1 cellular context compared by ENCODE assay signal in the genomic region with DNA sequence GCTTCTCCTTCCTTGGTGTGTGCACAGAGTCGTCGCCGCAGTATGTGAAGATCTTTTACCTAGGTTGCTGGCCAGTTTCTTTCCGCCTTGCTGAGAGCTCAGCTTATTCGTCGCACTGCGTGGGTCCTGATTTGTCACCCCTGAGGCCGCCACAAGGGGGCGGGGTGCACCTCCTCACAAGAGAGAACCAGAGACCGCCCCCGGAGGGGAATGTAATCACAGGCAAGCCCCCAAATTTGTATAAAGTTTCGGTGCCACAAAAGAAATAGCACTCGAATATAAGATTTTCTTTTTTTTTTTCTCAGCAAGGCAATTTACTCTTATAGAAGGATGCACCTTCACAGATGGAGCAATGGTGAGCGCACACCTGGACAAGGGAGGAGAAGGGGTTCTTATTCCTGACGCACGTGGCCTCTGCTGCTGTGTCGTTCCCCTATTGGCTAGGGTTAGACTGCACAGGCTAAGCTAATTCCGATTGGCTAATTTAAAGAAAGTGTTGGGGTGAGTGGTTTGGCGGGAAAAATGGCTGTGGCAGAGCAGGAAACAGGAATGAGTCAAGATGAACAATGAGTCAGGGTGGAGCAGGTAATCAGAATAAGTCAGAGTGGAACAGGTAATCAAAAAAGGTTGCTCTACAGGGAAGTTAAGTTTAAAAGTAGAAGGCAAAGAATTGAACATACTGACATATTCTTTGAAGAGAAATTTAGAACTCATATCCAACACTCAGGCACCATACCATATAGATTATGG.
TF ChIP-seq lines count a peak whose summit lies in the region.

No MANE protein-coding gene starts in this region.

TF ChIP-seq in HepG2, 621 proteins besides CTCF, POLR2A, EP300 and RAD21 (continues in another document):
- TF ChIP-seq RXRB (CRISPR knock-in tag; IDR thresholded peaks at IDR 0.05; ENCODE audit: borderline replicate concordance) (0 out of 2 replicates have a peak, but pooled peaks have one; percentile 10), TBX2 (CRISPR knock-in tag; IDR thresholded peaks at IDR 0.05; ENCODE audit: borderline replicate concordance) (no peak; the same call in 1 of the 2 replicates), KLF9 (CRISPR knock-in tag; IDR thresholded peaks at IDR 0.05; ENCODE audit: low read depth) (no peak), ZNF749 (CRISPR knock-in tag; IDR thresholded peaks at IDR 0.05; ENCODE audit: borderline replicate concordance) (no peak), NONO (IDR thresholded peaks at IDR 0.05) (no peak), NONO (CRISPR knock-in tag; conservative IDR thresholded peaks at IDR 0.05) (0 out of 2 replicates have a peak, but pooled peaks have one; percentile 32), SAP130 (CRISPR knock-in tag; IDR thresholded peaks at IDR 0.05; ENCODE audit: low read depth) (0 out of 2 replicates have a peak, but pooled peaks have one; percentile 20), KDM4B (CRISPR knock-in tag; IDR thresholded peaks at IDR 0.05) (no peak), ZNF12 (CRISPR knock-in tag; IDR thresholded peaks at IDR 0.05) (no peak), FOXP1 (IDR thresholded peaks at IDR 0.05) (no peak), FOXP1 (CRISPR knock-in tag; IDR thresholded peaks at IDR 0.05) (no peak), CBX1 (IDR thresholded peaks at IDR 0.05; ENCODE audit: low read depth) (no peak), ATAD3A (CRISPR knock-in tag; IDR thresholded peaks at IDR 0.05) (no peak), PHB2 (IDR thresholded peaks at IDR 0.05; ENCODE audit: partially characterized antibody) (no peak), ZNF430 (CRISPR knock-in tag; IDR thresholded peaks at IDR 0.05) (no peak), ZNF17 (CRISPR knock-in tag; IDR thresholded peaks at IDR 0.05) (no peak), FIP1L1 (IDR thresholded peaks at IDR 0.05; ENCODE audit: borderline replicate concordance, insufficient read depth, low read depth, low read length) (no peak), NFKB2 (CRISPR knock-in tag; IDR thresholded peaks at IDR 0.05; ENCODE audit: borderline replicate concordance) (peak; percentile 25; the same call in 1 of the 2 replicates), SALL1 (CRISPR knock-in tag; IDR thresholded peaks at IDR 0.05) (0 out of 2 replicates have a peak, but pooled peaks have one; percentile 29), ZNF274 (CRISPR knock-in tag; IDR thresholded peaks at IDR 0.05) (no peak), ZNF709 (CRISPR knock-in tag; IDR thresholded peaks at IDR 0.05) (no peak), ZNF562 (CRISPR knock-in tag; IDR thresholded peaks at IDR 0.05; ENCODE audit: borderline replicate concordance) (peak; percentile 43; the same call in 1 of the 2 replicates), ZNF550 (CRISPR knock-in tag; IDR thresholded peaks at IDR 0.05; ENCODE audit: borderline replicate concordance) (no peak), ZNF781 (CRISPR knock-in tag; IDR thresholded peaks at IDR 0.05; ENCODE audit: borderline replicate concordance, not compliant biosample characterization) (no peak), GATA4 (IDR thresholded peaks at IDR 0.05; ENCODE audit: borderline replicate concordance, low read depth) (no peak), HNF4G (IDR thresholded peaks at IDR 0.05; ENCODE audit: borderline replicate concordance, low read depth, low read length) (no peak), HNF4G (CRISPR knock-in tag; IDR thresholded peaks at IDR 0.05; ENCODE audit: borderline replicate concordance, low read depth) (peak; percentile 17; the same call in 1 of the 2 replicates), HDAC2 (CRISPR knock-in tag; IDR thresholded peaks at IDR 0.05) (peak; percentile 30; the same call in 1 of the 2 replicates), SATB2 (CRISPR knock-in tag; IDR thresholded peaks at IDR 0.05) (no peak), ZNF333 (CRISPR knock-in tag; IDR thresholded peaks at IDR 0.05; ENCODE audit: borderline replicate concordance) (no peak), CAMTA2 (CRISPR knock-in tag; IDR thresholded peaks at IDR 0.05; ENCODE audit: borderline replicate concordance) (no peak), ZNF879 (CRISPR knock-in tag; IDR thresholded peaks at IDR 0.05) (no peak)
- TF ChIP-seq, protein P1, sequence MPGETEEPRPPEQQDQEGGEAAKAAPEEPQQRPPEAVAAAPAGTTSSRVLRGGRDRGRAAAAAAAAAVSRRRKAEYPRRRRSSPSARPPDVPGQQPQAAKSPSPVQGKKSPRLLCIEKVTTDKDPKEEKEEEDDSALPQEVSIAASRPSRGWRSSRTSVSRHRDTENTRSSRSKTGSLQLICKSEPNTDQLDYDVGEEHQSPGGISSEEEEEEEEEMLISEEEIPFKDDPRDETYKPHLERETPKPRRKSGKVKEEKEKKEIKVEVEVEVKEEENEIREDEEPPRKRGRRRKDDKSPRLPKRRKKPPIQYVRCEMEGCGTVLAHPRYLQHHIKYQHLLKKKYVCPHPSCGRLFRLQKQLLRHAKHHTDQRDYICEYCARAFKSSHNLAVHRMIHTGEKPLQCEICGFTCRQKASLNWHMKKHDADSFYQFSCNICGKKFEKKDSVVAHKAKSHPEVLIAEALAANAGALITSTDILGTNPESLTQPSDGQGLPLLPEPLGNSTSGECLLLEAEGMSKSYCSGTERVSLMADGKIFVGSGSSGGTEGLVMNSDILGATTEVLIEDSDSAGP (CRISPR knock-in tag; IDR thresholded peaks at IDR 0.05; ENCODE audit: borderline replicate concordance), result no peak
- TF ChIP-seq, protein P2, sequence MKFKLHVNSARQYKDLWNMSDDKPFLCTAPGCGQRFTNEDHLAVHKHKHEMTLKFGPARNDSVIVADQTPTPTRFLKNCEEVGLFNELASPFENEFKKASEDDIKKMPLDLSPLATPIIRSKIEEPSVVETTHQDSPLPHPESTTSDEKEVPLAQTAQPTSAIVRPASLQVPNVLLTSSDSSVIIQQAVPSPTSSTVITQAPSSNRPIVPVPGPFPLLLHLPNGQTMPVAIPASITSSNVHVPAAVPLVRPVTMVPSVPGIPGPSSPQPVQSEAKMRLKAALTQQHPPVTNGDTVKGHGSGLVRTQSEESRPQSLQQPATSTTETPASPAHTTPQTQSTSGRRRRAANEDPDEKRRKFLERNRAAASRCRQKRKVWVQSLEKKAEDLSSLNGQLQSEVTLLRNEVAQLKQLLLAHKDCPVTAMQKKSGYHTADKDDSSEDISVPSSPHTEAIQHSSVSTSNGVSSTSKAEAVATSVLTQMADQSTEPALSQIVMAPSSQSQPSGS (CRISPR knock-in tag; IDR thresholded peaks at IDR 0.05), result no peak
- TF ChIP-seq, protein P3, sequence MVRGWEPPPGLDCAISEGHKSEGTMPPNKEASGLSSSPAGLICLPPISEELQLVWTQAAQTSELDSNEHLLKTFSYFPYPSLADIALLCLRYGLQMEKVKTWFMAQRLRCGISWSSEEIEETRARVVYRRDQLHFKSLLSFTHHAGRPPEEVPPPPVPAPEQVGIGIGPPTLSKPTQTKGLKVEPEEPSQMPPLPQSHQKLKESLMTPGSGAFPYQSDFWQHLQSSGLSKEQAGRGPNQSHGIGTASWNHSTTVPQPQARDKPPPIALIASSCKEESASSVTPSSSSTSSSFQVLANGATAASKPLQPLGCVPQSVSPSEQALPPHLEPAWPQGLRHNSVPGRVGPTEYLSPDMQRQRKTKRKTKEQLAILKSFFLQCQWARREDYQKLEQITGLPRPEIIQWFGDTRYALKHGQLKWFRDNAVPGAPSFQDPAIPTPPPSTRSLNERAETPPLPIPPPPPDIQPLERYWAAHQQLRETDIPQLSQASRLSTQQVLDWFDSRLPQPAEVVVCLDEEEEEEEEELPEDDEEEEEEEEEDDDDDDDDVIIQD (CRISPR knock-in tag; IDR thresholded peaks at IDR 0.05; ENCODE audit: low read depth), result no peak
- TF ChIP-seq, protein P4, sequence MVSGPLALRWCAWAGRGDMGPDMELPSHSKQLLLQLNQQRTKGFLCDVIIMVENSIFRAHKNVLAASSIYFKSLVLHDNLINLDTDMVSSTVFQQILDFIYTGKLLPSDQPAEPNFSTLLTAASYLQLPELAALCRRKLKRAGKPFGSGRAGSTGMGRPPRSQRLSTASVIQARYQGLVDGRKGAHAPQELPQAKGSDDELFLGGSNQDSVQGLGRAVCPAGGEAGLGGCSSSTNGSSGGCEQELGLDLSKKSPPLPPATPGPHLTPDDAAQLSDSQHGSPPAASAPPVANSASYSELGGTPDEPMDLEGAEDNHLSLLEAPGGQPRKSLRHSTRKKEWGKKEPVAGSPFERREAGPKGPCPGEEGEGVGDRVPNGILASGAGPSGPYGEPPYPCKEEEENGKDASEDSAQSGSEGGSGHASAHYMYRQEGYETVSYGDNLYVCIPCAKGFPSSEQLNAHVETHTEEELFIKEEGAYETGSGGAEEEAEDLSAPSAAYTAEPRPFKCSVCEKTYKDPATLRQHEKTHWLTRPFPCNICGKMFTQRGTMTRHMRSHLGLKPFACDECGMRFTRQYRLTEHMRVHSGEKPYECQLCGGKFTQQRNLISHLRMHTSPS (CRISPR knock-in tag; IDR thresholded peaks at IDR 0.05; ENCODE audit: low read depth), result no peak
- TF ChIP-seq, protein P5, sequence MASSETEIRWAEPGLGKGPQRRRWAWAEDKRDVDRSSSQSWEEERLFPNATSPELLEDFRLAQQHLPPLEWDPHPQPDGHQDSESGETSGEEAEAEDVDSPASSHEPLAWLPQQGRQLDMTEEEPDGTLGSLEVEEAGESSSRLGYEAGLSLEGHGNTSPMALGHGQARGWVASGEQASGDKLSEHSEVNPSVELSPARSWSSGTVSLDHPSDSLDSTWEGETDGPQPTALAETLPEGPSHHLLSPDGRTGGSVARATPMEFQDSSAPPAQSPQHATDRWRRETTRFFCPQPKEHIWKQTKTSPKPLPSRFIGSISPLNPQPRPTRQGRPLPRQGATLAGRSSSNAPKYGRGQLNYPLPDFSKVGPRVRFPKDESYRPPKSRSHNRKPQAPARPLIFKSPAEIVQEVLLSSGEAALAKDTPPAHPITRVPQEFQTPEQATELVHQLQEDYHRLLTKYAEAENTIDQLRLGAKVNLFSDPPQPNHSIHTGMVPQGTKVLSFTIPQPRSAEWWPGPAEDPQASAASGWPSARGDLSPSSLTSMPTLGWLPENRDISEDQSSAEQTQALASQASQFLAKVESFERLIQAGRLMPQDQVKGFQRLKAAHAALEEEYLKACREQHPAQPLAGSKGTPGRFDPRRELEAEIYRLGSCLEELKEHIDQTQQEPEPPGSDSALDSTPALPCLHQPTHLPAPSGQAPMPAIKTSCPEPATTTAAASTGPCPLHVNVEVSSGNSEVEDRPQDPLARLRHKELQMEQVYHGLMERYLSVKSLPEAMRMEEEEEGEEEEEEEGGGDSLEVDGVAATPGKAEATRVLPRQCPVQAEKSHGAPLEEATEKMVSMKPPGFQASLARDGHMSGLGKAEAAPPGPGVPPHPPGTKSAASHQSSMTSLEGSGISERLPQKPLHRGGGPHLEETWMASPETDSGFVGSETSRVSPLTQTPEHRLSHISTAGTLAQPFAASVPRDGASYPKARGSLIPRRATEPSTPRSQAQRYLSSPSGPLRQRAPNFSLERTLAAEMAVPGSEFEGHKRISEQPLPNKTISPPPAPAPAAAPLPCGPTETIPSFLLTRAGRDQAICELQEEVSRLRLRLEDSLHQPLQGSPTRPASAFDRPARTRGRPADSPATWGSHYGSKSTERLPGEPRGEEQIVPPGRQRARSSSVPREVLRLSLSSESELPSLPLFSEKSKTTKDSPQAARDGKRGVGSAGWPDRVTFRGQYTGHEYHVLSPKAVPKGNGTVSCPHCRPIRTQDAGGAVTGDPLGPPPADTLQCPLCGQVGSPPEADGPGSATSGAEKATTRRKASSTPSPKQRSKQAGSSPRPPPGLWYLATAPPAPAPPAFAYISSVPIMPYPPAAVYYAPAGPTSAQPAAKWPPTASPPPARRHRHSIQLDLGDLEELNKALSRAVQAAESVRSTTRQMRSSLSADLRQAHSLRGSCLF (CRISPR knock-in tag; IDR thresholded peaks at IDR 0.05; ENCODE audit: borderline replicate concordance), result no peak
- TF ChIP-seq, protein P6, sequence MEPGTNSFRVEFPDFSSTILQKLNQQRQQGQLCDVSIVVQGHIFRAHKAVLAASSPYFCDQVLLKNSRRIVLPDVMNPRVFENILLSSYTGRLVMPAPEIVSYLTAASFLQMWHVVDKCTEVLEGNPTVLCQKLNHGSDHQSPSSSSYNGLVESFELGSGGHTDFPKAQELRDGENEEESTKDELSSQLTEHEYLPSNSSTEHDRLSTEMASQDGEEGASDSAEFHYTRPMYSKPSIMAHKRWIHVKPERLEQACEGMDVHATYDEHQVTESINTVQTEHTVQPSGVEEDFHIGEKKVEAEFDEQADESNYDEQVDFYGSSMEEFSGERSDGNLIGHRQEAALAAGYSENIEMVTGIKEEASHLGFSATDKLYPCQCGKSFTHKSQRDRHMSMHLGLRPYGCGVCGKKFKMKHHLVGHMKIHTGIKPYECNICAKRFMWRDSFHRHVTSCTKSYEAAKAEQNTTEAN (CRISPR knock-in tag; conservative IDR thresholded peaks at IDR 0.05), result no peak
- TF ChIP-seq, protein P7, sequence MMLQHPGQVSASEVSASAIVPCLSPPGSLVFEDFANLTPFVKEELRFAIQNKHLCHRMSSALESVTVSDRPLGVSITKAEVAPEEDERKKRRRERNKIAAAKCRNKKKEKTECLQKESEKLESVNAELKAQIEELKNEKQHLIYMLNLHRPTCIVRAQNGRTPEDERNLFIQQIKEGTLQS (CRISPR knock-in tag; IDR thresholded peaks at IDR 0.05), result no peak
- TF ChIP-seq, protein P8, sequence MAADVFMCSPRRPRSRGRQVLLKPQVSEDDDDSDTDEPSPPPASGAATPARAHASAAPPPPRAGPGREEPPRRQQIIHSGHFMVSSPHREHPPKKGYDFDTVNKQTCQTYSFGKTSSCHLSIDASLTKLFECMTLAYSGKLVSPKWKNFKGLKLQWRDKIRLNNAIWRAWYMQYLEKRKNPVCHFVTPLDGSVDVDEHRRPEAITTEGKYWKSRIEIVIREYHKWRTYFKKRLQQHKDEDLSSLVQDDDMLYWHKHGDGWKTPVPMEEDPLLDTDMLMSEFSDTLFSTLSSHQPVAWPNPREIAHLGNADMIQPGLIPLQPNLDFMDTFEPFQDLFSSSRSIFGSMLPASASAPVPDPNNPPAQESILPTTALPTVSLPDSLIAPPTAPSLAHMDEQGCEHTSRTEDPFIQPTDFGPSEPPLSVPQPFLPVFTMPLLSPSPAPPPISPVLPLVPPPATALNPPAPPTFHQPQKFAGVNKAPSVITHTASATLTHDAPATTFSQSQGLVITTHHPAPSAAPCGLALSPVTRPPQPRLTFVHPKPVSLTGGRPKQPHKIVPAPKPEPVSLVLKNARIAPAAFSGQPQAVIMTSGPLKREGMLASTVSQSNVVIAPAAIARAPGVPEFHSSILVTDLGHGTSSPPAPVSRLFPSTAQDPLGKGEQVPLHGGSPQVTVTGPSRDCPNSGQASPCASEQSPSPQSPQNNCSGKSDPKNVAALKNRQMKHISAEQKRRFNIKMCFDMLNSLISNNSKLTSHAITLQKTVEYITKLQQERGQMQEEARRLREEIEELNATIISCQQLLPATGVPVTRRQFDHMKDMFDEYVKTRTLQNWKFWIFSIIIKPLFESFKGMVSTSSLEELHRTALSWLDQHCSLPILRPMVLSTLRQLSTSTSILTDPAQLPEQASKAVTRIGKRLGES (CRISPR knock-in tag; IDR thresholded peaks at IDR 0.05; ENCODE audit: borderline replicate concordance), result no peak
- TF ChIP-seq, protein P9, sequence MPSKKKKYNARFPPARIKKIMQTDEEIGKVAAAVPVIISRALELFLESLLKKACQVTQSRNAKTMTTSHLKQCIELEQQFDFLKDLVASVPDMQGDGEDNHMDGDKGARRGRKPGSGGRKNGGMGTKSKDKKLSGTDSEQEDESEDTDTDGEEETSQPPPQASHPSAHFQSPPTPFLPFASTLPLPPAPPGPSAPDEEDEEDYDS (CRISPR knock-in tag; IDR thresholded peaks at IDR 0.05), result no peak
- TF ChIP-seq, protein P10, sequence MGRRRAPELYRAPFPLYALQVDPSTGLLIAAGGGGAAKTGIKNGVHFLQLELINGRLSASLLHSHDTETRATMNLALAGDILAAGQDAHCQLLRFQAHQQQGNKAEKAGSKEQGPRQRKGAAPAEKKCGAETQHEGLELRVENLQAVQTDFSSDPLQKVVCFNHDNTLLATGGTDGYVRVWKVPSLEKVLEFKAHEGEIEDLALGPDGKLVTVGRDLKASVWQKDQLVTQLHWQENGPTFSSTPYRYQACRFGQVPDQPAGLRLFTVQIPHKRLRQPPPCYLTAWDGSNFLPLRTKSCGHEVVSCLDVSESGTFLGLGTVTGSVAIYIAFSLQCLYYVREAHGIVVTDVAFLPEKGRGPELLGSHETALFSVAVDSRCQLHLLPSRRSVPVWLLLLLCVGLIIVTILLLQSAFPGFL (CRISPR knock-in tag; IDR thresholded peaks at IDR 0.05), result no peak
